Comparison of ENCODE assay signal across 8 cellular contexts in the genomic region with DNA sequence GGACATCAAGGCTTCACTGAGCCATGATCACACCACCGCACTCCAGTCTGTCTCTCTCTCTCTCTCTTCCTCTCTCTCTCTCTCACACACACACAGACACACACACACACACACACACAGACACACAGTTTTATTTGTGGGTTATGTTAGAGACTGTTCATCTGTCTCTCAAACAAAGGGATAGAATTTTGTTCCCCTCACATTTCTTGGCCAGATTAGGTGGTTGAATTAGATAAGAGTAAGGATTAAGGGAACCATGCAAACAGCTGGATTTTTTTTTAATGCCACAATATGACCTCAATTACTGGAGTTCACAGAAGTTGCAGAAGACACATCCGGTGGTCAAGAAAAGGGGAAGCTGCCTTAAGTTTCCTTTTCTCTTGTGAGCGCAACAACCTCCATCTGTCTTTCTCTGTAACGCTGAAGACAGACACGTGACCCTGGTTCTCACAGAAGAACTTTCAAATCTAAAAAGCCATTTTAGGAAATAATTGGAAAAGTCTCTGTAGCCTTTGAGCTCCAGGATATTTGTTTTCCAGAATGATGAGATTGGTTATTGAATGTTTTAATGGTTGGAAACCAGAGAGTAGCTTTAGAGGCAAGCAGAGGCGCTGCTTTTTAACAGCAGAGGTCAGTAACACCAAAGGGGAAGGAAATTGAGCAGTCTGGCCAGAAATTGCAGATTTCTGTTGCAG. TPM values are rescaled to one million over a fixed set of nuclear protein-coding genes. Genes with fewer than 3 reads are reported as not detected.
DNase-seq lines count a peak whose midpoint lies in the region; ATAC-seq and TF ChIP-seq lines count a peak whose summit lies in the region.

No MANE protein-coding gene starts in this region.

- H3K4me3 Mint-ChIP-seq in activated CD8-positive, alpha-beta memory T cell treated with anti-CD3 and anti-CD28 coated beads, Interleukin-2, amount 10 ng/mL, durations not matched to agents 7 days and 5 days = peak overlapping the region; percentile 71
- peak overlapping the region; percentile 1 to 31 for H3K4me3 Mint-ChIP-seq in stimulated activated naive CD8-positive, alpha-beta T cell treated with anti-CD3 and anti-CD28 coated beads, Interleukin-15, amount 100 ng/mL, for 72 hours

- H3K9me3 Mint-ChIP-seq in activated CD8-positive, alpha-beta memory T cell treated with anti-CD3 and anti-CD28 coated beads, Interleukin-2, amount 10 ng/mL, durations not matched to agents 7 days and 5 days (ENCODE audit: low read depth) = peaks cover 2% of the 10 kb centered on the region
- H3K9me3 Mint-ChIP-seq in stimulated activated naive CD8-positive, alpha-beta T cell treated with anti-CD3 and anti-CD28 coated beads, Interleukin-15, amount 100 ng/mL, for 72 hours = no peaks in the 10 kb centered on the region

- CTCF ChIA-PET in activated CD8-positive, alpha-beta memory T cell treated with anti-CD3 and anti-CD28 coated beads, Interleukin-2, amount 10 ng/mL, durations not matched to agents 7 days and 5 days (lab: Charles Lee) = interaction anchor here (0.7 to 2.5 kb wide), 14 partner anchors 24 to 947 kb away, joined by 3 to 35 read pairs (median 4); no protein-coding TSS in a partner anchor

- H3K27ac ChIP-seq in VCaP = no peak overlapping the region

- H3K4me1 Mint-ChIP-seq in activated CD8-positive, alpha-beta memory T cell treated with anti-CD3 and anti-CD28 coated beads, Interleukin-2, amount 10 ng/mL, durations not matched to agents 7 days and 5 days = peaks cover 20% of the 10 kb centered on the region
- H3K4me1 Mint-ChIP-seq in stimulated activated naive CD8-positive, alpha-beta T cell treated with anti-CD3 and anti-CD28 coated beads, Interleukin-15, amount 100 ng/mL, for 72 hours = peaks cover 9% of the 10 kb centered on the region

- peaks cover 3% of the 10 kb centered on the region for H3K36me3 Mint-ChIP-seq in activated CD8-positive, alpha-beta memory T cell treated with anti-CD3 and anti-CD28 coated beads, Interleukin-2, amount 10 ng/mL, durations not matched to agents 7 days and 5 days

- ATAC-seq in activated CD8-positive, alpha-beta memory T cell treated with anti-CD3 and anti-CD28 coated beads, Interleukin-2, amount 10 ng/mL, durations not matched to agents 7 days and 5 days = peak; percentile 72
- ATAC-seq in GM21515 (IDR thresholded peaks at IDR 0.05; ENCODE audit: unreplicated experiment) = peak; percentile 95
- peak; percentile 79 for ATAC-seq in stimulated activated naive CD8-positive, alpha-beta T cell treated with anti-CD3 and anti-CD28 coated beads, Interleukin-15, amount 100 ng/mL, for 72 hours

- peak overlapping the region; percentile 84 for H3K27ac Mint-ChIP-seq in activated CD8-positive, alpha-beta memory T cell treated with anti-CD3 and anti-CD28 coated beads, Interleukin-2, amount 10 ng/mL, durations not matched to agents 7 days and 5 days
- peak overlapping the region; percentile 13 to 63 for H3K27ac Mint-ChIP-seq in stimulated activated naive CD8-positive, alpha-beta T cell treated with anti-CD3 and anti-CD28 coated beads, Interleukin-15, amount 100 ng/mL, for 72 hours

- TF ChIP-seq CTCF in VCaP (conservative IDR thresholded peaks at IDR 0.05) = peak; percentile 90

- peaks cover 30% of the 10 kb centered on the region for H3K27me3 Mint-ChIP-seq in activated CD8-positive, alpha-beta memory T cell treated with anti-CD3 and anti-CD28 coated beads, Interleukin-2, amount 10 ng/mL, durations not matched to agents 7 days and 5 days
- H3K27me3 Mint-ChIP-seq in stimulated activated naive CD8-positive, alpha-beta T cell treated with anti-CD3 and anti-CD28 coated beads, Interleukin-15, amount 100 ng/mL, for 72 hours = peaks cover 8% of the 10 kb centered on the region

- peak; percentile 69 for DNase-seq in activated CD8-positive, alpha-beta memory T cell treated with anti-CD3 and anti-CD28 coated beads, Interleukin-2, amount 10 ng/mL, durations not matched to agents 7 days and 5 days
- DNase-seq in activated CD8-positive, alpha-beta memory T cell treated with anti-CD3 and anti-CD28 coated beads, Interleukin-2, amount 50 U/mL, for 4 hours = no peak
- DNase-seq in HK-2 (ENCODE audit: unreplicated experiment) (peak; percentile 20), iPS DF 4.7 (ENCODE audit: extremely low read depth, low spot score) (peak; percentile 7), DMS153 treated with DMSO at 0.1 percent for 48 hours (lab: John Stamatoyannopoulos, UW; ENCODE audit: unreplicated experiment) (no peak)
- no peak for DNase-seq in stimulated activated naive CD8-positive, alpha-beta T cell treated with anti-CD3 and anti-CD28 coated beads, Interleukin-15, amount 100 ng/mL, for 72 hours

RNA-seq across cellular contexts. Expression of a gene that starts 33.0 kb away (rescaled TPM):
- total RNA-seq in activated CD8-positive, alpha-beta memory T cell treated with anti-CD3 and anti-CD28 coated beads, Interleukin-2, amount 10 ng/mL, durations not matched to agents 7 days and 5 days = under 1 TPM; 0.09 to 0.18 TPM

Comparison
In these comparisons a context has a peak if more than half of its experiments do, and no peak if none do; other contexts are left out.
1. DNase-seq: peak in activated CD8-positive, alpha-beta memory T cell treated with anti-CD3 and anti-CD28 coated beads, Interleukin-2, amount 10 ng/mL, durations not matched to agents 7 days and 5 days (single experiment), HK-2 (single experiment) and iPS DF 4.7 (single experiment); none in activated CD8-positive, alpha-beta memory T cell treated with anti-CD3 and anti-CD28 coated beads, Interleukin-2, amount 50 U/mL, for 4 hours (single experiment), stimulated activated naive CD8-positive, alpha-beta T cell treated with anti-CD3 and anti-CD28 coated beads, Interleukin-15, amount 100 ng/mL, for 72 hours (0 of 2) and DMS153 treated with DMSO at 0.1 percent for 48 hours (single experiment).
2. Peak in every context shown above with its lines, with median percentiles within 50 percentile points of each other: ATAC-seq.